Comparison of ENCODE assay signal across 8 cellular contexts in genomic region chr20:46512943-46513844, GRCh38. TPM values are rescaled to one million over a fixed set of nuclear protein-coding genes. Genes with fewer than 3 reads are reported as not detected.
DNase-seq lines count a peak whose midpoint lies in the region; ATAC-seq, FAIRE-seq and TF ChIP-seq lines count a peak whose summit lies in the region.

Gene ZNF334, minus strand, starts transcription at chr20:46513559. Its CDS starts 1,457 bp downstream, at chr20:46512102.

- TF ChIP-seq EP300 in A549 (IDR thresholded peaks at IDR 0.05): no peak

- peaks cover 3% of the 10 kb centered on the region for H3K9me3 Mint-ChIP-seq in activated CD8-positive, alpha-beta memory T cell treated with anti-CD3 and anti-CD28 coated beads, Interleukin-2, amount 10 ng/mL, durations not matched to agents 7 days and 5 days (ENCODE audit: low read depth)
- H3K9me3 Mint-ChIP-seq in nephron: peaks cover 10% of the 10 kb centered on the region

- peak within 1 kb of the TSS; percentile 71 for H3K4me3 Mint-ChIP-seq in activated CD8-positive, alpha-beta memory T cell treated with anti-CD3 and anti-CD28 coated beads, Interleukin-2, amount 10 ng/mL, durations not matched to agents 7 days and 5 days
- H3K4me3 Mint-ChIP-seq in nephron: peak within 1 kb of the TSS; percentile 97 to 98 (median 97)

- 53% methylated on average over 37 of the region's 49 CpGs for WGBS in A549 (ENCODE audit: missing lambda C conversion rate)
- 2 to 3% methylated on average over 18 to 40 of the region's 49 CpGs for WGBS in testis, 2 donors

- H3K4me1 Mint-ChIP-seq in activated CD8-positive, alpha-beta memory T cell treated with anti-CD3 and anti-CD28 coated beads, Interleukin-2, amount 10 ng/mL, durations not matched to agents 7 days and 5 days: peaks cover 22% of the 10 kb centered on the region
- H3K4me1 Mint-ChIP-seq in nephron: no peaks in the 10 kb centered on the region

- H3K27ac ChIP-seq in A549 (no peak within 1 kb of the TSS), foreskin keratinocyte (no peak within 1 kb of the TSS), testis (peak within 1 kb of the TSS; percentile 32 to 77)

- no peak for TF ChIP-seq CTCF in A549 (IDR thresholded peaks at IDR 0.05)
- no peak for TF ChIP-seq CTCF in foreskin keratinocyte (conservative IDR thresholded peaks at IDR 0.05)
- TF ChIP-seq CTCF in nephron (IDR thresholded peaks at IDR 0.05; ENCODE audit: unreplicated experiment in 3 of 3): no peak
- TF ChIP-seq CTCF in testis (IDR thresholded peaks at IDR 0.05): no peak

- no peaks in the 10 kb centered on the region for H3K36me3 ChIP-seq in testis (ENCODE audit: low read depth, missing control alignments)

- H3K9me3 ChIP-seq in A549 (no peaks in the 10 kb centered on the region), testis (no peaks in the 10 kb centered on the region)

- DNase-seq in A549 (ENCODE audit: low read depth in 1 of 2, low spot score in 1 of 2): no peak
- peak; percentile 61 for DNase-seq in NCI-H2029 treated with DMSO at 0.1 percent for 48 hours (lab: John Stamatoyannopoulos, UW)
- peak; percentile 60 for DNase-seq in activated CD8-positive, alpha-beta memory T cell treated with anti-CD3 and anti-CD28 coated beads, Interleukin-2, amount 10 ng/mL, durations not matched to agents 7 days and 5 days
- DNase-seq in foreskin keratinocyte: peak; percentile 14 to 60
- DNase-seq in testis: peak; percentile 84

- peak within 1 kb of the TSS; percentile 62 for H3K27ac Mint-ChIP-seq in activated CD8-positive, alpha-beta memory T cell treated with anti-CD3 and anti-CD28 coated beads, Interleukin-2, amount 10 ng/mL, durations not matched to agents 7 days and 5 days
- peak within 1 kb of the TSS; percentile 72 to 96 (median 93) for H3K27ac Mint-ChIP-seq in nephron

- H3K4me1 ChIP-seq in A549 (no peaks in the 10 kb centered on the region), foreskin keratinocyte (peaks cover 6% of the 10 kb centered on the region), testis (no peaks in the 10 kb centered on the region)

- peaks cover 7% of the 10 kb centered on the region for H3K27me3 Mint-ChIP-seq in activated CD8-positive, alpha-beta memory T cell treated with anti-CD3 and anti-CD28 coated beads, Interleukin-2, amount 10 ng/mL, durations not matched to agents 7 days and 5 days
- H3K27me3 Mint-ChIP-seq in nephron (ENCODE audit: low read depth): peaks cover 18% of the 10 kb centered on the region

- H3K4me3 ChIP-seq in A549 (0 out of 3 replicates have a peak within 1 kb of the TSS, but pooled peaks have one; percentile 12), testis (peak within 1 kb of the TSS; percentile 86 to 90)

- no peak for TF ChIP-seq RAD21 in A549 (conservative IDR thresholded peaks at IDR 0.05 in 1 of 2, IDR thresholded peaks at IDR 0.05 in 1 of 2)

- H3K27me3 ChIP-seq in foreskin keratinocyte: no peaks in the 10 kb centered on the region
- H3K27me3 ChIP-seq in testis: no peaks in the 10 kb centered on the region

- FAIRE-seq in A549 (lab: Jason Lieb, UNC): no peak

- H3K36me3 Mint-ChIP-seq in activated CD8-positive, alpha-beta memory T cell treated with anti-CD3 and anti-CD28 coated beads, Interleukin-2, amount 10 ng/mL, durations not matched to agents 7 days and 5 days: peaks cover 14% of the 10 kb centered on the region
- H3K36me3 Mint-ChIP-seq in nephron (ENCODE audit: low read depth): peaks cover 43% of the 10 kb centered on the region

- peak within 1 kb of the TSS; percentile 25; the same call in 1 of the 3 replicates for H3K4me2 ChIP-seq in A549

- POLR2A ChIA-PET in A549 (lab: Yijun Ruan, JAX): no interaction called here

- no peak for TF ChIP-seq POLR2A in A549 (IDR thresholded peaks at IDR 0.05; ENCODE audit: low read length)
- peak; percentile 24 for TF ChIP-seq POLR2A in GM18526 (IDR thresholded peaks at IDR 0.05; ENCODE audit: extremely low read depth, insufficient read length)
- no peak for TF ChIP-seq POLR2A in testis (IDR thresholded peaks at IDR 0.05)

- intact Hi-C loops in testis (cut with DNase I; ENCODE audit: low total_unique reads): no loop called here

- ATAC-seq in A549: no peak
- peak; percentile 85 for ATAC-seq in activated CD8-positive, alpha-beta memory T cell treated with anti-CD3 and anti-CD28 coated beads, Interleukin-2, amount 10 ng/mL, durations not matched to agents 7 days and 5 days
- peak; percentile 84 for ATAC-seq in foreskin keratinocyte
- no peak for ATAC-seq in GM18870 (IDR thresholded peaks at IDR 0.05; ENCODE audit: unreplicated experiment)

- CTCF ChIA-PET in A549 (lab: Yijun Ruan, JAX): interaction anchor here (1.5 kb wide), 1 partner anchor 167 kb away, joined by 5 read pairs; no protein-coding TSS in a partner anchor
- CTCF ChIA-PET in activated CD8-positive, alpha-beta memory T cell treated with anti-CD3 and anti-CD28 coated beads, Interleukin-2, amount 10 ng/mL, durations not matched to agents 7 days and 5 days (lab: Charles Lee): interaction anchor here (0.8 to 2.3 kb wide), 8 partner anchors 8 to 181 kb away, joined by 3 to 7 read pairs (median 4); no protein-coding TSS in a partner anchor

TF ChIP-seq in A549, 52 proteins besides CTCF, POLR2A, EP300 and RAD21:
- no peak for TF ChIP-seq JUNB (IDR thresholded peaks at IDR 0.05)
- TF ChIP-seq FOSB (CRISPR knock-in tag; IDR thresholded peaks at IDR 0.05): no peak
- no peak for TF ChIP-seq KDM1A (IDR thresholded peaks at IDR 0.05; ENCODE audit: low read depth)
- TF ChIP-seq JUN (IDR thresholded peaks at IDR 0.05): no peak
- TF ChIP-seq ESRRA (IDR thresholded peaks at IDR 0.05; ENCODE audit: borderline replicate concordance, low read length): no peak
- TF ChIP-seq ZFP36 (IDR thresholded peaks at IDR 0.05; ENCODE audit: borderline replicate concordance, partially characterized antibody): no peak
- no peak for TF ChIP-seq CHD2 (IDR thresholded peaks at IDR 0.05; ENCODE audit: low read length, partially characterized antibody)
- TF ChIP-seq ZNF302 (CRISPR knock-in tag; IDR thresholded peaks at IDR 0.05): no peak
- no peak for TF ChIP-seq USF2 (IDR thresholded peaks at IDR 0.05)
- TF ChIP-seq RFX5 (IDR thresholded peaks at IDR 0.05): no peak
- TF ChIP-seq HMGXB4 (CRISPR knock-in tag; IDR thresholded peaks at IDR 0.05; ENCODE audit: borderline replicate concordance): no peak

RNA-seq across cellular contexts. Expression of gene ZNF334, which starts in this region (rescaled TPM):
- polyA plus RNA-seq in A549 (2011; rRNA removed) (0.03 TPM in 1 of 2 replicates, not detected in the other), A549 (2017; fragmentation: RNase III; extraction: RNeasy Plus Mini Kit Qiagen cat#74134 plus additional on column Dnase treatment) (not detected in 3 replicates), foreskin keratinocyte (1.6 and 2.0 TPM in 2 replicates), testis (ENCODE audit: insufficient read depth, low read depth, low replicate concordance) (6.0 TPM)
- polyA plus RNA-seq in A549 (2012; cell fraction: cytosol; rRNA removed): not detected in 2 replicates
- not detected in 2 replicates for polyA plus RNA-seq in A549 (2012; cell fraction: nucleus; rRNA removed)
- not detected in 2 replicates for polyA minus RNA-seq in A549 (2011; rRNA and poly(A)+ RNA removed)
- total RNA-seq in activated CD8-positive, alpha-beta memory T cell treated with anti-CD3 and anti-CD28 coated beads, Interleukin-2, amount 10 ng/mL, durations not matched to agents 7 days and 5 days: 1 to 10 TPM; 1.7 to 1.8 TPM
- total RNA-seq in foreskin keratinocyte (3.7 and 4.5 TPM in 2 replicates), testis (10 to 100 TPM; 26.8 to 33.7 TPM)

Comparison
In these comparisons a context has a peak if more than half of its experiments do, and no peak if none do; other contexts are left out.
1. ATAC-seq: peak in activated CD8-positive, alpha-beta memory T cell treated with anti-CD3 and anti-CD28 coated beads, Interleukin-2, amount 10 ng/mL, durations not matched to agents 7 days and 5 days (single experiment) and foreskin keratinocyte (single experiment); none in A549 (0 of 2) and GM18870 (single experiment).
2. DNase-seq: peak in NCI-H2029 treated with DMSO at 0.1 percent for 48 hours (single experiment), activated CD8-positive, alpha-beta memory T cell treated with anti-CD3 and anti-CD28 coated beads, Interleukin-2, amount 10 ng/mL, durations not matched to agents 7 days and 5 days (single experiment), foreskin keratinocyte (2 of 2) and testis (single experiment); none in A549 (0 of 2).
3. H3K27ac ChIP-seq: peak in testis (2 of 2); none in A549 (0 of 2) and foreskin keratinocyte (single experiment).